13 cellular contexts compared by ENCODE assay signal in genomic region chr1:160641323-160642280, GRCh38. TPM values are rescaled to one million over a fixed set of nuclear protein-coding genes. Genes with fewer than 3 reads are reported as not detected.
DNase-seq lines count a peak whose midpoint lies in the region; ATAC-seq lines count a peak whose summit lies in the region.
"Had no signal": no experiment of that assay in that cellular context is flagged by ENCODE, and none has a peak within 500 bp of the region (broad histone marks: within the 10 kb centered on the region; RNA-seq: fewer than 3 reads in every experiment).

No MANE protein-coding gene starts in this region.

- peak overlapping the region; percentile 83 to 95 for H3K27ac Mint-ChIP-seq in activated naive CD4-positive, alpha-beta T cell treated with anti-CD3 and anti-CD28 coated beads, Interleukin-2, amount 50 U/mL, for 72 hours
- peak overlapping the region; percentile 100 for H3K27ac Mint-ChIP-seq in stimulated activated naive CD8-positive, alpha-beta T cell treated with anti-CD3 and anti-CD28 coated beads, Interleukin-15, Interleukin-2, amounts not matched to agents 100 ng/mL and 50 ng/mL, for 24 hours

- H3K27me3 Mint-ChIP-seq in stimulated activated naive CD8-positive, alpha-beta T cell treated with anti-CD3 and anti-CD28 coated beads, Interleukin-15, Interleukin-2, amounts not matched to agents 100 ng/mL and 50 ng/mL, for 24 hours = no peaks in the 10 kb centered on the region

- H3K36me3 Mint-ChIP-seq in activated naive CD4-positive, alpha-beta T cell treated with anti-CD3 and anti-CD28 coated beads, Interleukin-2, amount 50 U/mL, for 72 hours = peaks cover 80 to 91% of the 10 kb centered on the region in 2 donors
- peaks cover 91% of the 10 kb centered on the region for H3K36me3 Mint-ChIP-seq in stimulated activated naive CD8-positive, alpha-beta T cell treated with anti-CD3 and anti-CD28 coated beads, Interleukin-15, Interleukin-2, amounts not matched to agents 100 ng/mL and 50 ng/mL, for 24 hours (ENCODE audit: low read depth)

- peak; percentile 30 to 54 for ATAC-seq in activated naive CD4-positive, alpha-beta T cell treated with anti-CD3 and anti-CD28 coated beads, Interleukin-2, amount 50 U/mL, for 72 hours
- no peak for ATAC-seq in left cardiac atrium
- ATAC-seq in GM21717 (IDR thresholded peaks at IDR 0.05; ENCODE audit: unreplicated experiment) = no peak

- no peaks in the 10 kb centered on the region for H3K9me3 Mint-ChIP-seq in activated naive CD4-positive, alpha-beta T cell treated with anti-CD3 and anti-CD28 coated beads, Interleukin-2, amount 50 U/mL, for 72 hours
- no peaks in the 10 kb centered on the region for H3K9me3 Mint-ChIP-seq in stimulated activated naive CD8-positive, alpha-beta T cell treated with anti-CD3 and anti-CD28 coated beads, Interleukin-15, Interleukin-2, amounts not matched to agents 100 ng/mL and 50 ng/mL, for 24 hours

- intact Hi-C loops in left cardiac atrium (cut with DNase I) = no loop called here

- DNase-seq in activated effector memory CD4-positive, alpha-beta T cell treated with anti-CD3 and anti-CD28 coated beads, Interleukin-2, amount 50 U/mL, for 16 hours = peak; percentile 72
- no peak for DNase-seq in activated effector memory CD4-positive, alpha-beta T cell treated with Interleukin-2 at 50 U/mL for 16 hours
- DNase-seq in NOMO-1 treated with dmso at 0.1 percent for 144 hours (lab: John Stamatoyannopoulos, UW; ENCODE audit: unreplicated experiment) = peak; percentile 8
- no peak for DNase-seq in activated naive CD4-positive, alpha-beta T cell treated with anti-CD3 and anti-CD28 coated beads, Interleukin-2, amount 50 U/mL, for 72 hours (ENCODE audit: low spot score in 2 of 2)
- DNase-seq in left cardiac atrium = no peak
- no peak for DNase-seq in NCI-H526 treated with DMSO at 0.1 percent for 48 hours (lab: John Stamatoyannopoulos, UW)
- DNase-seq: activated gamma-delta T cell, GDM1, NCI-H187, SK-N-SH had no signal

- H3K4me1 Mint-ChIP-seq in stimulated activated naive CD8-positive, alpha-beta T cell treated with anti-CD3 and anti-CD28 coated beads, Interleukin-15, Interleukin-2, amounts not matched to agents 100 ng/mL and 50 ng/mL, for 24 hours (ENCODE audit: low read depth) = peaks cover 79% of the 10 kb centered on the region

- H3K4me3 Mint-ChIP-seq in stimulated activated naive CD8-positive, alpha-beta T cell treated with anti-CD3 and anti-CD28 coated beads, Interleukin-15, Interleukin-2, amounts not matched to agents 100 ng/mL and 50 ng/mL, for 24 hours = peak overlapping the region; percentile 96

RNA-seq across cellular contexts. Expression of gene SLAMF1, which starts 5.2 kb away (rescaled TPM):
- total RNA-seq in activated naive CD4-positive, alpha-beta T cell treated with anti-CD3 and anti-CD28 coated beads, Interleukin-2, amount 50 U/mL, for 72 hours = 10 to 100 TPM; 84.3 to 96.3 TPM
- under 1 TPM; 0.91 to 0.94 TPM for total RNA-seq in left cardiac atrium
- total RNA-seq: lung microvascular endothelial cell had no signal

Comparison
In these comparisons a context has a peak if more than half of its experiments do, and no peak if none do; other contexts are left out.
1. DNase-seq: peak in activated effector memory CD4-positive, alpha-beta T cell treated with anti-CD3 and anti-CD28 coated beads, Interleukin-2, amount 50 U/mL, for 16 hours (single experiment) and NOMO-1 treated with dmso at 0.1 percent for 144 hours (single experiment); none in activated effector memory CD4-positive, alpha-beta T cell treated with Interleukin-2 at 50 U/mL for 16 hours (single experiment), activated naive CD4-positive, alpha-beta T cell treated with anti-CD3 and anti-CD28 coated beads, Interleukin-2, amount 50 U/mL, for 72 hours (0 of 2), left cardiac atrium (single experiment) and NCI-H526 treated with DMSO at 0.1 percent for 48 hours (single experiment).
2. ATAC-seq: peak in activated naive CD4-positive, alpha-beta T cell treated with anti-CD3 and anti-CD28 coated beads, Interleukin-2, amount 50 U/mL, for 72 hours (2 of 2); none in left cardiac atrium (0 of 2) and GM21717 (single experiment).
3. RNA of gene SLAMF1, which starts 5.2 kb away (total RNA-seq): 84.3 to 96.3 TPM in activated naive CD4-positive, alpha-beta T cell treated with anti-CD3 and anti-CD28 coated beads, Interleukin-2, amount 50 U/mL, for 72 hours; 0.91 to 0.94 TPM in left cardiac atrium; every median in the first group is over 10 times any median in the second.